Comparison of ENCODE assay signal across 32 cellular contexts in the genomic region with DNA sequence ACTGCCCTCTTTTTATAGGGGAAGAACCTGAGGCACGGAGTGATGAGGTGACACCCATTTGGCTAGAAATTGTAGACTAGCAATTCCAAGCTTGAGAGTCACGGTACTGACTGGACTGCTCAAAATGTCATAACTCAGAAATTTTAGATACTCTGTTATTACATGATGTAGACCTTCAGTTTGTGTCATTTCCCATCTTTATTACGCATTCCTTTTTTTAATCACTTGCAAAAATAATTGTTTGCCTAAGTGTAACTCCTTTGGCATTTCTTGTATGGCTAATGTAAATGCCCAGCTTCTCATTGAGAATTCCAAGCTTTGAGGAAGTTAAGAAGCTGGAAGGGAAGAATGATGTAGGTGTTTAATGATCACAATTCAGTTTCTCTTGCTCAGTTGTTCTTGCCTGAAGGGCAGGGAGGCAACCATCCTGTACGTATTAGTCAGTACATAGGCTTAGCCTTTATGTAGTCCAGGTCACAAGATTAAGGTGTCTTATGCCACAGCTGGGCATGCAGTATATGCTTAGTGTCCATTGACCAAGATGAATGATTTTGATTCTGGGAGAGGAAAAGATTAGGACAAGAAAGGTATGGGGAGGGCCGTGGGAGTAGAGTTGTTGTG.
DNase-seq lines count a peak whose midpoint lies in the region; ATAC-seq and TF ChIP-seq lines count a peak whose summit lies in the region.
"Had no signal": no experiment of that assay in that cellular context is flagged by ENCODE, and none has a peak within 500 bp of the region (broad histone marks: within the 10 kb centered on the region; RNA-seq: fewer than 3 reads in every experiment).

No MANE protein-coding gene starts in this region.

- ATAC-seq in activated CD4-positive, CD25-positive, alpha-beta regulatory T cell treated with anti-CD3 and anti-CD28 coated beads, Interleukin-2, amount 50 U/mL, for 24 hours: no peak
- ATAC-seq in left ventricle myocardium superior (no peak), HG03159 (IDR thresholded peaks at IDR 0.05; ENCODE audit: unreplicated experiment) (no peak)
- ATAC-seq: gastroesophageal sphincter; pancreas; stimulated activated naive CD8-positive, alpha-beta T cell treated with anti-CD3 and anti-CD28 coated beads, Interleukin-15, Interleukin-2, amounts not matched to agents 100 U/mL and 50 U/mL, for 24 hours; T-cell had no signal

- H3K4me3 ChIP-seq in epithelial cell of esophagus (ENCODE audit: low read length) (no peak overlapping the region), osteoblast (ENCODE audit: insufficient read depth, low read length) (no peak overlapping the region)
- H3K4me3 ChIP-seq: gastroesophageal sphincter, pancreas, right atrium auricular region, SJSA1 had no signal

- intact Hi-C loops in left ventricle myocardium superior (cut with micrococcal nuclease): no loop called here

- H3K4me1 ChIP-seq in osteoblast (ENCODE audit: insufficient read depth, low read length): peaks cover 14% of the 10 kb centered on the region
- H3K4me1 ChIP-seq: BE2C, gastroesophageal sphincter, right atrium auricular region, SJSA1 had no signal

- DNase-seq in EH (ENCODE audit: low read depth) (peak; percentile 77), RWPE1 (ENCODE audit: low spot score) (peak; percentile 51), epithelial cell of esophagus (ENCODE audit: low read depth) (peak; percentile 80), osteoblast (ENCODE audit: insufficient read length, low spot score, missing footprints) (no peak), left ventricle myocardium superior (no peak), NCI-H748 treated with DMSO at 0.1 percent for 48 hours (lab: John Stamatoyannopoulos, UW) (no peak)
- DNase-seq: activated CD4-positive, alpha-beta T cell treated with anti-CD3 and anti-CD28 coated beads, Interleukin-2, amount 10 ng/mL, durations not matched to agents 24 days and 14 days; activated gamma-delta T cell; activated naive CD8-positive, alpha-beta T cell treated with anti-CD3 and anti-CD28 coated beads for 36 hours; activated T-cell treated with anti-CD3 and anti-CD28 coated beads, Interleukin-2, amount 50 U/mL, for 1 hour; BE2C; CD8-positive, alpha-beta memory T cell; cerebellar nuclear complex; DMS 273 treated with DMSO at 0.1 percent for 48 hours; H9; Kasumi-1; NCI-H1436 treated with DMSO at 0.1 percent for 48 hours; NCI-H2081 treated with DMSO at 0.1 percent for 48 hours; NCI-H774; nephron progenitor cell; pancreas; small intestine; stimulated activated CD4-positive, alpha-beta T cell treated with anti-CD3 and anti-CD28 coated beads, Interleukin-2, amount 100 ng/mL, for 24 hours; stimulated activated naive CD8-positive, alpha-beta T cell treated with anti-CD3 and anti-CD28 coated beads, Interleukin-15, Interleukin-2, amounts not matched to agents 100 U/mL and 50 U/mL, for 24 hours; T-cell; WERI-Rb-1 had no signal

- H3K36me3 ChIP-seq in osteoblast (ENCODE audit: insufficient read depth, low read length): no peaks in the 10 kb centered on the region
- H3K36me3 ChIP-seq: BE2C, gastroesophageal sphincter, pancreas, right atrium auricular region, SJSA1, WERI-Rb-1 had no signal

- H3K27me3 ChIP-seq in osteoblast (ENCODE audit: insufficient read depth, low read length): no peaks in the 10 kb centered on the region
- H3K27me3 ChIP-seq: BE2C, gastroesophageal sphincter, pancreas, right atrium auricular region had no signal

- H2AFZ ChIP-seq in osteoblast (ENCODE audit: low read length): no peak overlapping the region

- peak overlapping the region; percentile 17 for H3K4me2 ChIP-seq in osteoblast (ENCODE audit: insufficient read depth, low read length)

- H3K27ac ChIP-seq in RWPE1 (peak overlapping the region; percentile 73), osteoblast (ENCODE audit: low read depth, low read length) (peak overlapping the region; percentile 56)
- H3K27ac ChIP-seq: gastroesophageal sphincter, HL-60, pancreas, right atrium auricular region, SJSA1, WERI-Rb-1 had no signal

- POLR2A ChIA-PET in RWPE1 (lab: Yijun Ruan, JAX; ENCODE audit: low non-redundant PET): no interaction called here

- peaks cover 6% of the 10 kb centered on the region for H4K20me1 ChIP-seq in osteoblast (ENCODE audit: insufficient read depth, low read length)

- TF ChIP-seq CTCF in RWPE1 (conservative IDR thresholded peaks at IDR 0.05; ENCODE audit: low read depth): no peak
- TF ChIP-seq CTCF in epithelial cell of esophagus (IDR thresholded peaks at IDR 0.05; ENCODE audit: insufficient read depth, low read depth, low read length, missing control alignments): no peak
- TF ChIP-seq CTCF in osteoblast (IDR thresholded peaks at IDR 0.05; ENCODE audit: extremely low read depth, low read depth, low read length): no peak

- peaks cover 19% of the 10 kb centered on the region for H3K79me2 ChIP-seq in osteoblast (ENCODE audit: insufficient read depth, low read length)

- CTCF ChIA-PET in RWPE1 (lab: Yijun Ruan, JAX): interaction anchor here (0.6 to 0.9 kb wide), 3 partner anchors 10 to 121 kb away, joined by 3 to 4 read pairs (median 4); no protein-coding TSS in a partner anchor

- no peaks in the 10 kb centered on the region for H3K9me3 ChIP-seq in osteoblast (ENCODE audit: low read depth, low read length)
- H3K9me3 ChIP-seq: BE2C, gastroesophageal sphincter, pancreas, right atrium auricular region, SJSA1 had no signal

Comparison
In these comparisons a context has a peak if more than half of its experiments do, and no peak if none do; other contexts are left out.
1. DNase-seq: peak in EH (single experiment), RWPE1 (single experiment) and epithelial cell of esophagus (single experiment); none in osteoblast (single experiment), left ventricle myocardium superior (single experiment) and NCI-H748 treated with DMSO at 0.1 percent for 48 hours (single experiment).